ENCODE assay signal across 8 cellular contexts in genomic region chr20:44475372-44475693, GRCh38. TPM values are rescaled to one million over a fixed set of nuclear protein-coding genes. Genes with fewer than 3 reads are reported as not detected.
DNase-seq lines count a peak whose midpoint lies in the region; ATAC-seq and TF ChIP-seq lines count a peak whose summit lies in the region.

No MANE protein-coding gene starts in this region.

- H3K4me1 Mint-ChIP-seq in activated T-cell treated with anti-CD3 and anti-CD28 coated beads, Interleukin-2, amount 50 U/mL, for 24 hours (ENCODE audit: low read depth): peaks cover 23% of the 10 kb centered on the region

- WGBS in right lobe of liver (ENCODE audit: insufficient coverage, low coverage, low lambda C conversion rate, missing lambda C conversion rate): 18% methylated on average over 2 of the region's 2 CpGs
- WGBS in transverse colon (ENCODE audit: low coverage in 1 of 2), 2 donors: 19 to 29% methylated on average over 1 to 2 of the region's 2 CpGs

- peaks cover 0 to 47% (median 16%) of the 10 kb centered on the region in 4 donors for H3K4me1 ChIP-seq in right lobe of liver
- peaks cover 8 to 16% (median 14%) of the 10 kb centered on the region in 4 donors for H3K4me1 ChIP-seq in transverse colon

- H3K36me3 ChIP-seq in right lobe of liver (no peaks in the 10 kb centered on the region), transverse colon (no peaks in the 10 kb centered on the region)

- intact Hi-C loops in right lobe of liver (cut with DNase I): no loop called here
- intact Hi-C loops in transverse colon (cut with DNase I; ENCODE audit: low total_unique reads): no loop called here

- TF ChIP-seq POLR2A in right lobe of liver (IDR thresholded peaks at IDR 0.05): no peak
- no peak for TF ChIP-seq POLR2A in transverse colon (IDR thresholded peaks at IDR 0.05)

- H3K4me3 Mint-ChIP-seq in activated T-cell treated with anti-CD3 and anti-CD28 coated beads, Interleukin-2, amount 50 U/mL, for 24 hours: peak overlapping the region; percentile 97

- peak overlapping the region; percentile 77 to 90 (median 87) for H3K27ac ChIP-seq in right lobe of liver
- H3K27ac ChIP-seq in transverse colon: peak overlapping the region; percentile 87 to 97 (median 88)

- no peaks in the 10 kb centered on the region for H3K27me3 ChIP-seq in right lobe of liver
- H3K27me3 ChIP-seq in transverse colon: no peaks in the 10 kb centered on the region

- peaks cover 19% of the 10 kb centered on the region for H3K36me3 Mint-ChIP-seq in activated T-cell treated with anti-CD3 and anti-CD28 coated beads, Interleukin-2, amount 50 U/mL, for 24 hours (ENCODE audit: low read depth)

- no peak for DNase-seq in activated T-cell treated with anti-CD3 and anti-CD28 coated beads, Interleukin-2, amount 50 U/mL, for 24 hours
- DNase-seq in activated T-cell treated with anti-CD3 and anti-CD28 coated beads, Interleukin-2, amount 50 U/mL, for 48 hours: no peak
- no peak for DNase-seq in astrocyte of the cerebellum (ENCODE audit: low read depth)
- no peak for DNase-seq in right lobe of liver
- no peak for DNase-seq in transverse colon
- DNase-seq in GM03348 (ENCODE audit: low spot score): no peak
- no peak for DNase-seq in C1 segment of cervical spinal cord (lab: John Stamatoyannopoulos, UW)
- DNase-seq in NCI-H2029 treated with DMSO at 0.1 percent for 48 hours (lab: John Stamatoyannopoulos, UW): no peak

- no peaks in the 10 kb centered on the region for H3K9me3 Mint-ChIP-seq in activated T-cell treated with anti-CD3 and anti-CD28 coated beads, Interleukin-2, amount 50 U/mL, for 24 hours

- no peaks in the 10 kb centered on the region for H3K27me3 Mint-ChIP-seq in activated T-cell treated with anti-CD3 and anti-CD28 coated beads, Interleukin-2, amount 50 U/mL, for 24 hours

- TF ChIP-seq EP300 in transverse colon (IDR thresholded peaks at IDR 0.05; ENCODE audit: low read depth): no peak

- in situ Hi-C loops in astrocyte of the cerebellum (cut with HindIII; ENCODE audit: low sequenced_read_pairs): no loop called here
- in situ Hi-C loops in transverse colon (cut with MboI; ENCODE audit: low pct_ligation_motif_present in 1 of 4, low pct_unique_long_range_greater_than_20kb in 1 of 4, low sequenced_read_pairs in 3 of 4): no loop called here

- peak overlapping the region; percentile 99 for H3K27ac Mint-ChIP-seq in activated T-cell treated with anti-CD3 and anti-CD28 coated beads, Interleukin-2, amount 50 U/mL, for 24 hours

- no peak for ATAC-seq in right lobe of liver

- H3K9me3 ChIP-seq in right lobe of liver (no peaks in the 10 kb centered on the region), transverse colon (no peaks in the 10 kb centered on the region)

- H3K4me3 ChIP-seq in astrocyte of the cerebellum (ENCODE audit: low read depth, low read length): peak overlapping the region; percentile 68
- H3K4me3 ChIP-seq in right lobe of liver: peak overlapping the region; percentile 63 to 88 (median 74)
- H3K4me3 ChIP-seq in transverse colon: peak overlapping the region in 3 of 4 donors; percentile 66 to 86 (median 74)

- no peak for TF ChIP-seq CTCF in astrocyte of the cerebellum (IDR thresholded peaks at IDR 0.05; ENCODE audit: low read depth, low read length, missing control alignments)
- no peak for TF ChIP-seq CTCF in right lobe of liver (IDR thresholded peaks at IDR 0.05)
- no peak for TF ChIP-seq CTCF in transverse colon (IDR thresholded peaks at IDR 0.05)

RNA-seq across cellular contexts. Expression of gene TTPAL, which starts 0.3 kb away (rescaled TPM):
- total RNA-seq in right lobe of liver (100 to 1,000 TPM in 1 of 6 experiments, 10 to 100 TPM in 5; 18.0 to 102 (median 28.7) TPM), transverse colon (10 to 100 TPM in 2 of 4 donors, 1 to 10 TPM in 2; 6.8 to 20.9 (median 9.2) TPM)

RNA-seq across cellular contexts. Expression of gene SERINC3, which starts 46.5 kb away (rescaled TPM):
- total RNA-seq in right lobe of liver (10 to 100 TPM; 42.2 to 77.5 (median 58.5) TPM), transverse colon (10 to 100 TPM; 19.3 to 85.7 (median 53.1) TPM)
